Comparison of ENCODE assay signal across 25 cellular contexts in genomic region chr17:4716081-4716480, GRCh38. TPM values are rescaled to one million over a fixed set of nuclear protein-coding genes. Genes with fewer than 3 reads are reported as not detected.
A peak's percentile ranks its signal among the peaks of the same experiment; 100 is the strongest.
DNase-seq lines count a peak whose midpoint lies in the region; ATAC-seq and TF ChIP-seq lines count a peak whose summit lies in the region.
"Had no signal": no experiment of that assay in that cellular context is flagged by ENCODE, and none has a peak within 500 bp of the region (broad histone marks: within the 10 kb centered on the region; RNA-seq: fewer than 3 reads in every experiment).

No MANE protein-coding gene starts in this region.

- TF ChIP-seq POLR2A in heart left ventricle (IDR thresholded peaks at IDR 0.05) = no peak
- TF ChIP-seq POLR2A in upper lobe of left lung (IDR thresholded peaks at IDR 0.05) = no peak
- TF ChIP-seq POLR2A in testis (IDR thresholded peaks at IDR 0.05) = no peak

- H3K4me1 ChIP-seq in heart left ventricle = peaks cover 0 to 33% (median 6%) of the 10 kb centered on the region in 12 donors
- H3K4me1 ChIP-seq in upper lobe of left lung = peaks cover 12 to 39% (median 32%) of the 10 kb centered on the region in 4 donors
- H3K4me1 ChIP-seq in testis = no peaks in the 10 kb centered on the region
- H3K4me1 ChIP-seq: neural progenitor cell had no signal

- no peak overlapping the region for H3K4me3 ChIP-seq in heart left ventricle
- no peak overlapping the region for H3K4me3 ChIP-seq in upper lobe of left lung
- H3K4me3 ChIP-seq in testis = no peak overlapping the region
- H3K4me3 ChIP-seq: dorsolateral prefrontal cortex, left ventricle myocardium inferior, neural progenitor cell, psoas muscle, thyroid gland had no signal

- H3K27me3 ChIP-seq in heart left ventricle (no peaks in the 10 kb centered on the region), upper lobe of left lung (no peaks in the 10 kb centered on the region), testis (no peaks in the 10 kb centered on the region)
- H3K27me3 ChIP-seq: dorsolateral prefrontal cortex, neural progenitor cell, thyroid gland had no signal

- POLR2A ChIA-PET in activated CD4-positive, alpha-beta memory T cell treated with anti-CD3 and anti-CD28 coated beads, Interleukin-2, amount 10 ng/mL, durations not matched to agents 7 days and 5 days (lab: Charles Lee) = interaction anchor here (1.5 to 9.8 kb wide), 5 partner anchors 12 to 230 kb away, joined by 3 to 105 read pairs (median 11); partner anchors contain the start of genes MED11, PELP1, PFN1 and PSMB6

- no peak for TF ChIP-seq EP300 in upper lobe of left lung (IDR thresholded peaks at IDR 0.05)

- H3K9me3 Mint-ChIP-seq in activated CD4-positive, alpha-beta memory T cell treated with anti-CD3 and anti-CD28 coated beads, Interleukin-2, amount 10 ng/mL, durations not matched to agents 7 days and 5 days = no peaks in the 10 kb centered on the region
- no peaks in the 10 kb centered on the region for H3K9me3 Mint-ChIP-seq in immature natural killer cell
- H3K9me3 Mint-ChIP-seq: activated B cell treated with CpG ODN at 0.5 μM for 24 hours, neural progenitor cell had no signal

- peaks cover 76% of the 10 kb centered on the region for H3K4me1 Mint-ChIP-seq in activated CD4-positive, alpha-beta memory T cell treated with anti-CD3 and anti-CD28 coated beads, Interleukin-2, amount 10 ng/mL, durations not matched to agents 7 days and 5 days
- H3K4me1 Mint-ChIP-seq in immature natural killer cell = peaks cover 63 to 65% of the 10 kb centered on the region in 2 donors

- peaks cover 79% of the 10 kb centered on the region for H3K36me3 Mint-ChIP-seq in activated CD4-positive, alpha-beta memory T cell treated with anti-CD3 and anti-CD28 coated beads, Interleukin-2, amount 10 ng/mL, durations not matched to agents 7 days and 5 days (ENCODE audit: low read depth)
- peaks cover 10 to 22% (median 13%) of the 10 kb centered on the region in 3 donors for H3K36me3 Mint-ChIP-seq in immature natural killer cell

- H3K27ac Mint-ChIP-seq in activated CD4-positive, alpha-beta memory T cell treated with anti-CD3 and anti-CD28 coated beads, Interleukin-2, amount 10 ng/mL, durations not matched to agents 7 days and 5 days = peak overlapping the region; percentile 86
- H3K27ac Mint-ChIP-seq in immature natural killer cell = peak overlapping the region; percentile 88 to 98 (median 97)
- H3K27ac Mint-ChIP-seq: neural progenitor cell had no signal

- H3K27me3 Mint-ChIP-seq in activated CD4-positive, alpha-beta memory T cell treated with anti-CD3 and anti-CD28 coated beads, Interleukin-2, amount 10 ng/mL, durations not matched to agents 7 days and 5 days = no peaks in the 10 kb centered on the region
- peaks cover 2 to 7% (median 4%) of the 10 kb centered on the region in 3 donors for H3K27me3 Mint-ChIP-seq in immature natural killer cell (ENCODE audit: low read depth in 3 of 3)
- H3K27me3 Mint-ChIP-seq: activated B cell treated with CpG ODN at 0.5 μM for 24 hours had no signal

- no peak for TF ChIP-seq CTCF in heart left ventricle (IDR thresholded peaks at IDR 0.05)
- no peak for TF ChIP-seq CTCF in upper lobe of left lung (IDR thresholded peaks at IDR 0.05)
- no peak for TF ChIP-seq CTCF in testis (IDR thresholded peaks at IDR 0.05)

- H3K9me3 ChIP-seq in heart left ventricle (no peaks in the 10 kb centered on the region), upper lobe of left lung (no peaks in the 10 kb centered on the region), testis (no peaks in the 10 kb centered on the region)
- H3K9me3 ChIP-seq: left ventricle myocardium inferior, psoas muscle, thyroid gland had no signal

- intact Hi-C loops in left cardiac atrium (cut with DNase I) = no loop called here
- intact Hi-C loops in heart left ventricle (cut with DNase I) = no loop called here
- intact Hi-C loops in testis (cut with DNase I; ENCODE audit: low total_unique reads) = no loop called here

- H3K4me3 Mint-ChIP-seq in activated CD4-positive, alpha-beta memory T cell treated with anti-CD3 and anti-CD28 coated beads, Interleukin-2, amount 10 ng/mL, durations not matched to agents 7 days and 5 days = peak overlapping the region; percentile 83
- peak overlapping the region in 3 of 5 donors; percentile 85 to 86 (median 85) for H3K4me3 Mint-ChIP-seq in immature natural killer cell
- H3K4me3 Mint-ChIP-seq: activated B cell treated with CpG ODN at 0.5 μM for 24 hours had no signal

- no peak for ATAC-seq in left cardiac atrium
- ATAC-seq in heart left ventricle = no peak
- no peak for ATAC-seq in upper lobe of left lung (ENCODE audit: low FRiP score in 2 of 2)
- no peak for ATAC-seq in HG02973 (IDR thresholded peaks at IDR 0.05; ENCODE audit: unreplicated experiment)
- ATAC-seq: psoas muscle had no signal

- WGBS in heart left ventricle, 4 donors = 88 to 97% (median 96%) methylated on average over 6 to 10 of the region's 10 CpGs
- 93 to 94% methylated on average over 7 to 10 of the region's 10 CpGs for WGBS in upper lobe of left lung, 2 donors
- 90 to 99% methylated on average over 6 to 10 of the region's 10 CpGs for WGBS in testis, 2 donors

- CTCF ChIA-PET in activated CD4-positive, alpha-beta memory T cell treated with anti-CD3 and anti-CD28 coated beads, Interleukin-2, amount 10 ng/mL, durations not matched to agents 7 days and 5 days (lab: Charles Lee) = interaction anchor here (1.6 to 2.9 kb wide), 2 partner anchors 16 to 74 kb away, joined by 6 to 14 read pairs; no protein-coding TSS in a partner anchor

- peak; percentile 9 for DNase-seq in left cardiac atrium
- DNase-seq in heart left ventricle = no peak
- no peak for DNase-seq in activated CD4-positive, alpha-beta memory T cell treated with anti-CD3 and anti-CD28 coated beads, Interleukin-2, amount 10 ng/mL, durations not matched to agents 7 days and 5 days
- DNase-seq in immature natural killer cell = no peak
- DNase-seq in upper lobe of left lung = no peak
- DNase-seq in testis = no peak
- no peak for DNase-seq in globus pallidus (ENCODE audit: low spot score)
- DNase-seq: activated B cell treated with CpG ODN at 0.5 μM for 24 hours; activated effector memory CD4-positive, alpha-beta T cell treated with anti-CD3 and anti-CD28 coated beads, Interleukin-2, amount 50 U/mL, for 16 hours; central memory CD4-positive, alpha-beta T cell; DMS53; dorsolateral prefrontal cortex; GF-D8; HCEC 1CT; IMR-90; left ventricle myocardium inferior; NCI-H1417 treated with DMSO at 0.1 percent for 48 hours; NCI-H524 treated with DMSO at 0.1 percent for 48 hours; psoas muscle; T-helper 9 cell; thyroid gland had no signal

- H3K36me3 ChIP-seq in heart left ventricle (peaks cover 0 to 55% (median 8%) of the 10 kb centered on the region in 9 donors), upper lobe of left lung (peaks cover 3 to 49% (median 39%) of the 10 kb centered on the region in 4 donors), testis (ENCODE audit: low read depth, missing control alignments) (no peaks in the 10 kb centered on the region)
- H3K36me3 ChIP-seq: neural progenitor cell, thyroid gland had no signal

- no peak overlapping the region for H3K27ac ChIP-seq in heart left ventricle
- H3K27ac ChIP-seq in upper lobe of left lung = peak overlapping the region in 3 of 4 donors; percentile 3 to 82 (median 45)
- H3K27ac ChIP-seq in testis = no peak overlapping the region
- H3K27ac ChIP-seq: dorsolateral prefrontal cortex, epithelial cell of prostate, left ventricle myocardium inferior, neural progenitor cell, psoas muscle, thyroid gland had no signal

RNA-seq across cellular contexts. Expression of gene ARRB2, which starts 5.6 kb away (rescaled TPM):
- total RNA-seq in left cardiac atrium (10 to 100 TPM; 30.7 to 43.5 TPM), heart left ventricle (10 to 100 TPM; 10.9 to 87.6 (median 23.0) TPM), upper lobe of left lung (100 to 1,000 TPM in 5 of 6 donors, 10 to 100 TPM in 1; 67.3 to 336 (median 176) TPM), testis (10 to 100 TPM; 13.5 to 19.5 TPM)
- polyA plus RNA-seq in heart left ventricle (10 to 100 TPM; 17.1 to 24.8 TPM), immature natural killer cell (10 to 100 TPM; 46.0 to 70.9 (median 60.4) TPM), testis (ENCODE audit: insufficient read depth, low read depth, low replicate concordance) (23.0 TPM)
- 100 to 1,000 TPM; 372 to 378 TPM for total RNA-seq in activated CD4-positive, alpha-beta memory T cell treated with anti-CD3 and anti-CD28 coated beads, Interleukin-2, amount 10 ng/mL, durations not matched to agents 7 days and 5 days

RNA-seq across cellular contexts. Expression of gene PELP1, which starts 12.1 kb away (rescaled TPM):
- total RNA-seq in left cardiac atrium (10 to 100 TPM; 36.4 to 38.7 TPM), heart left ventricle (10 to 100 TPM; 19.0 to 42.6 (median 34.5) TPM), upper lobe of left lung (10 to 100 TPM; 14.6 to 67.1 (median 34.2) TPM), testis (10 to 100 TPM; 88.0 to 88.1 TPM)
- polyA plus RNA-seq in heart left ventricle (10 to 100 TPM; 20.4 to 28.0 TPM), immature natural killer cell (10 to 100 TPM in 1 of 3 donors, 1 to 10 TPM in 2; 3.8 to 11.1 (median 4.6) TPM), testis (ENCODE audit: insufficient read depth, low read depth, low replicate concordance) (74.4 TPM)
- total RNA-seq in activated CD4-positive, alpha-beta memory T cell treated with anti-CD3 and anti-CD28 coated beads, Interleukin-2, amount 10 ng/mL, durations not matched to agents 7 days and 5 days = 10 to 100 TPM; 67.7 to 69.2 TPM

RNA-seq across cellular contexts. Expression of gene MED11, which starts 15.1 kb away (rescaled TPM):
- total RNA-seq in left cardiac atrium = 10 to 100 TPM; 16.9 to 17.6 TPM
- 10 to 100 TPM; 11.5 to 30.3 (median 18.8) TPM for total RNA-seq in heart left ventricle
- polyA plus RNA-seq in heart left ventricle = 10 to 100 TPM; 23.3 to 49.6 TPM
- total RNA-seq in activated CD4-positive, alpha-beta memory T cell treated with anti-CD3 and anti-CD28 coated beads, Interleukin-2, amount 10 ng/mL, durations not matched to agents 7 days and 5 days = 10 to 100 TPM; 24.6 to 25.3 TPM
- polyA plus RNA-seq in immature natural killer cell = 10 to 100 TPM; 26.2 to 52.1 (median 37.6) TPM
- total RNA-seq in upper lobe of left lung = 10 to 100 TPM; 18.4 to 33.4 (median 24.2) TPM
- total RNA-seq in testis = 10 to 100 TPM; 28.7 to 33.7 TPM
- polyA plus RNA-seq in testis (ENCODE audit: insufficient read depth, low read depth, low replicate concordance) = 24.6 TPM

RNA-seq across cellular contexts. Expression of gene ZMYND15, which starts 23.6 kb away (rescaled TPM):
- total RNA-seq in left cardiac atrium = under 1 TPM; 0.21 to 0.39 TPM
- 1 to 10 TPM in 2 of 9 donors, under 1 TPM in 4, not detected in 3; 0.27 to 2.9 (median 0.44) TPM for total RNA-seq in heart left ventricle
- under 1 TPM; 0.14 to 0.30 TPM for polyA plus RNA-seq in heart left ventricle
- total RNA-seq in activated CD4-positive, alpha-beta memory T cell treated with anti-CD3 and anti-CD28 coated beads, Interleukin-2, amount 10 ng/mL, durations not matched to agents 7 days and 5 days = under 1 TPM in 1 of 2 experiments, not detected in 1; 0.10 TPM
- polyA plus RNA-seq in immature natural killer cell = not detected
- 10 to 100 TPM in 4 of 6 donors, 1 to 10 TPM in 2; 3.5 to 22.8 (median 11.9) TPM for total RNA-seq in upper lobe of left lung
- 10 to 100 TPM; 23.7 to 25.2 TPM for total RNA-seq in testis
- 78.7 TPM for polyA plus RNA-seq in testis (ENCODE audit: insufficient read depth, low read depth, low replicate concordance)
- total RNA-seq: IMR-90, RPMI7951 had no signal

RNA-seq across cellular contexts. Expression of gene CXCL16, which starts 23.6 kb away (rescaled TPM):
- total RNA-seq in left cardiac atrium (1 to 10 TPM; 6.5 to 8.2 TPM), heart left ventricle (10 to 100 TPM in 2 of 9 donors, 1 to 10 TPM in 7; 1.6 to 42.5 (median 4.5) TPM), upper lobe of left lung (100 to 1,000 TPM in 3 of 6 donors, 10 to 100 TPM in 3; 62.9 to 281 (median 122) TPM), testis (100 to 1,000 TPM in 1 of 2 donors, 10 to 100 TPM in 1; 53.0 to 172 TPM)
- polyA plus RNA-seq in heart left ventricle (1 to 10 TPM; 1.3 to 3.7 TPM), immature natural killer cell (1 to 10 TPM; 1.1 to 2.2 (median 1.1) TPM), testis (ENCODE audit: insufficient read depth, low read depth, low replicate concordance) (201 TPM)
- 1 to 10 TPM; 2.2 to 2.6 TPM for total RNA-seq in activated CD4-positive, alpha-beta memory T cell treated with anti-CD3 and anti-CD28 coated beads, Interleukin-2, amount 10 ng/mL, durations not matched to agents 7 days and 5 days

Comparison
In these comparisons a context has a peak if more than half of its experiments do, and no peak if none do; other contexts are left out.
1. H3K27ac ChIP-seq: peak in upper lobe of left lung (3 of 4); none in heart left ventricle (0 of 12) and testis (0 of 2).